8 cellular contexts compared by ENCODE assay signal in the genomic region with DNA sequence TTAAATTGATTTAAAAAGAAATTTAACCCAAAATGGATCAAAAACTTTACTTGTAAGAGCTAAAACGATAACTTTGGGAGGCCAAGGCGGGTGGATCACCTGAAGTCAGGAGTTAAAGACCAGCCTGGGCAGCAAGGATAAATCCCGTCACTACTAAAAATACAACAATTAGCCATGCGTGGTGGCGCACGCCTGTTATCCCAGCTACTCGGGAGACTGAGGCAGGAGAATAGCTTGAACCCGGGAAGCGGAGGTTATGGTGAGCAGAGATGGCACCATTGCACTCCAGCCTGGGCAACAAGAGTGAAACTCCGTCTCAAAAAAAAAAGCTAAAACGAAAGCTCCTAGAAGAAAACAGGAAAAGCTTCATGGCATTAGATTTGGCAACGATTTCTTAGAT. TPM values are rescaled to one million over a fixed set of nuclear protein-coding genes. Genes with fewer than 3 reads are reported as not detected.
DNase-seq lines count a peak whose midpoint lies in the region; ATAC-seq, FAIRE-seq and TF ChIP-seq lines count a peak whose summit lies in the region.
"Not testable (repeated sequence)": the region's sequence is repeated elsewhere in the genome, so short reads cannot be mapped to it uniquely, and the experiment has no call there.

No MANE protein-coding gene starts in this region.

- H3K4me1 Mint-ChIP-seq in activated T-helper 2 cell treated with anti-CD3 and anti-CD28 coated beads, Interferon-gamma antibody, Interleukin-2, Interleukin-4, amounts not matched to agents 10 μg/mL and 5 μg/mL and 100 μg/mL, durations not matched to agents 14 hours and 24 hours and 36 hours (ENCODE audit: low read depth), result peaks cover 41% of the 10 kb centered on the region

- intact Hi-C loops in activated T-helper 2 cell treated with anti-CD3 and anti-CD28 coated beads, Interferon-gamma antibody, Interleukin-2, Interleukin-4, amounts not matched to agents 10 μg/mL and 5 μg/mL and 100 μg/mL, durations not matched to agents 14 hours and 24 hours and 36 hours (cut with micrococcal nuclease); pancreas (cut with DNase I): not testable (repeated sequence)
- intact Hi-C loops in dorsolateral prefrontal cortex (cut with DNase I), result loop anchor here in 1 of 2 donors (2.0 kb wide), 1 partner anchor 14 kb away; no protein-coding TSS in a partner anchor

- FAIRE-seq in keratinocyte (lab: Jason Lieb, UNC); pancreas (lab: Jason Lieb, UNC): not testable (repeated sequence)

- H3K27me3 ChIP-seq in BLaER1 treated with 17β-estradiol and CSF1 and Interleukin-3, amounts not matched to agents 10 nM and 100 nM; HL-60 (ENCODE audit: insufficient read depth, poor library complexity, severe bottlenecking); RWPE2 (ENCODE audit: insufficient read depth, poor library complexity, severe bottlenecking); dorsolateral prefrontal cortex; keratinocyte (ENCODE audit: control insufficient read depth, extremely low read depth, insufficient read depth, low read length); pancreas; thoracic aorta (replicated peaks; ENCODE audit: insufficient read depth): not testable (repeated sequence)

- peak overlapping the region; percentile 80 to 94 (median 86) for H3K9ac ChIP-seq in BLaER1 treated with 17β-estradiol and CSF1 and Interleukin-3, amounts not matched to agents 10 nM and 100 nM
- H3K9ac ChIP-seq in keratinocyte (ENCODE audit: control insufficient read depth, extremely low read depth, insufficient read depth, low read length), result peak overlapping the region; percentile 83

- not testable (repeated sequence) for H3K36me3 Mint-ChIP-seq in activated T-helper 2 cell treated with anti-CD3 and anti-CD28 coated beads, Interferon-gamma antibody, Interleukin-2, Interleukin-4, amounts not matched to agents 10 μg/mL and 5 μg/mL and 100 μg/mL, durations not matched to agents 14 hours and 24 hours and 36 hours (ENCODE audit: low read depth)

- not testable (repeated sequence) for H3K9me1 ChIP-seq in keratinocyte (ENCODE audit: control insufficient read depth, extremely low read depth, insufficient read depth, low read length)

- dilution Hi-C loops in keratinocyte (cut with MboI; ENCODE audit: extremely low pct_ligation_motif_present, low sequenced_read_pairs), result not testable (repeated sequence)

- H3K27me3 Mint-ChIP-seq in activated T-helper 2 cell treated with anti-CD3 and anti-CD28 coated beads, Interferon-gamma antibody, Interleukin-2, Interleukin-4, amounts not matched to agents 10 μg/mL and 5 μg/mL and 100 μg/mL, durations not matched to agents 14 hours and 24 hours and 36 hours (ENCODE audit: low read depth), result not testable (repeated sequence)

- peak overlapping the region; percentile 98 for H3K27ac Mint-ChIP-seq in activated T-helper 2 cell treated with anti-CD3 and anti-CD28 coated beads, Interferon-gamma antibody, Interleukin-2, Interleukin-4, amounts not matched to agents 10 μg/mL and 5 μg/mL and 100 μg/mL, durations not matched to agents 14 hours and 24 hours and 36 hours

- TF ChIP-seq CTCF in HL-60 (IDR thresholded peaks at IDR 0.05; ENCODE audit: insufficient read depth, low read length); RWPE2 (IDR thresholded peaks at IDR 0.05; ENCODE audit: poor library complexity, severe bottlenecking); dorsolateral prefrontal cortex (IDR thresholded peaks at IDR 0.05 in 54 of 56, conservative IDR thresholded peaks at IDR 0.05 in 2 of 56; ENCODE audit: low read depth in 1 of 56, partially characterized antibody in 56 of 56); keratinocyte (optimal IDR thresholded peaks at IDR 0.05 in 1 of 3, IDR thresholded peaks at IDR 0.05 in 1 of 3, conservative IDR thresholded peaks at IDR 0.05 in 1 of 3; ENCODE audit: extremely low read depth in 1 of 3, insufficient read depth in 2 of 3, low read length in 3 of 3); pancreas (IDR thresholded peaks at IDR 0.05); thoracic aorta (IDR thresholded peaks at IDR 0.05): not testable (repeated sequence)

- 76 to 77% methylated on average over 12 of the region's 12 CpGs for WGBS in pancreas, 2 donors

- not testable (repeated sequence) for H4K20me1 ChIP-seq in BLaER1 treated with 17β-estradiol and CSF1 and Interleukin-3, amounts not matched to agents 10 nM and 100 nM; keratinocyte (ENCODE audit: control insufficient read depth, extremely low read depth, insufficient read depth, low read length)

- H3K4me2 ChIP-seq in BLaER1 treated with 17β-estradiol and CSF1 and Interleukin-3, amounts not matched to agents 10 nM and 100 nM, result peak overlapping the region; percentile 89 to 100 (median 96)
- peak overlapping the region; percentile 90 for H3K4me2 ChIP-seq in keratinocyte (ENCODE audit: control insufficient read depth, extremely low read depth, insufficient read depth, low read depth, low read length)

- not testable (repeated sequence) for H2AFZ ChIP-seq in keratinocyte (ENCODE audit: control insufficient read depth, low read length)

- H3K9me3 Mint-ChIP-seq in activated T-helper 2 cell treated with anti-CD3 and anti-CD28 coated beads, Interferon-gamma antibody, Interleukin-2, Interleukin-4, amounts not matched to agents 10 μg/mL and 5 μg/mL and 100 μg/mL, durations not matched to agents 14 hours and 24 hours and 36 hours, result not testable (repeated sequence)

- H3K9me3 ChIP-seq in BLaER1 treated with 17β-estradiol and CSF1 and Interleukin-3, amounts not matched to agents 10 nM and 100 nM (replicated peaks in 1 of 11); RWPE2 (ENCODE audit: severe bottlenecking); keratinocyte (ENCODE audit: control insufficient read depth, low read depth, low read length); pancreas; thoracic aorta: not testable (repeated sequence)

- not testable (repeated sequence) for DNase-seq in HL-60 (ENCODE audit: low read depth in 1 of 2, low spot score in 1 of 2); RWPE2 (ENCODE audit: low spot score); activated T-helper 2 cell treated with anti-CD3 and anti-CD28 coated beads, Interferon-gamma antibody, Interleukin-2, Interleukin-4, amounts not matched to agents 10 μg/mL and 5 μg/mL and 100 μg/mL, durations not matched to agents 14 hours and 24 hours and 36 hours (ENCODE audit: low spot score); dorsolateral prefrontal cortex; keratinocyte (ENCODE audit: low read depth, low spot score); thoracic aorta (ENCODE audit: low spot score)
- DNase-seq in pancreas, result peak in 1 of 6 donors; percentile 15

- not testable (repeated sequence) for ATAC-seq in RWPE2 (ENCODE audit: low read depth); pancreas; thoracic aorta (ENCODE audit: insufficient number of reproducible peaks, low FRiP score, low read depth)

- peak overlapping the region; percentile 64 to 90 (median 80) for H3K4me3 ChIP-seq in BLaER1 treated with 17β-estradiol and CSF1 and Interleukin-3, amounts not matched to agents 10 nM and 100 nM
- H3K4me3 ChIP-seq in HL-60 (replicated peaks; ENCODE audit: insufficient read depth, low read length) (peak overlapping the region; percentile 47), RWPE2 (ENCODE audit: severe bottlenecking) (peak overlapping the region; percentile 46), dorsolateral prefrontal cortex (peak overlapping the region in 54 of 59 donors; percentile 39 to 100 (median 72)), keratinocyte (ENCODE audit: control insufficient read depth in 2 of 3, extremely low read depth in 1 of 3, insufficient read depth in 2 of 3, low read depth in 1 of 3, low read length in 3 of 3) (peak overlapping the region in 2 of 3 experiments; percentile 19 to 64), pancreas (peak overlapping the region in 3 of 4 donors; percentile 38 to 84 (median 57)), thoracic aorta (peak overlapping the region; percentile 77)

- peaks cover 46 to 55% (median 53%) of the 10 kb centered on the region in 10 experiments for H3K4me1 ChIP-seq in BLaER1 treated with 17β-estradiol and CSF1 and Interleukin-3, amounts not matched to agents 10 nM and 100 nM
- H3K4me1 ChIP-seq in RWPE2 (ENCODE audit: insufficient read depth, poor library complexity, severe bottlenecking), result peaks cover 17% of the 10 kb centered on the region
- H3K4me1 ChIP-seq in keratinocyte (ENCODE audit: control insufficient read depth, extremely low read depth, insufficient read depth, low read length), result peaks cover 22% of the 10 kb centered on the region
- peaks cover 0 to 21% (median 10%) of the 10 kb centered on the region in 3 donors for H3K4me1 ChIP-seq in pancreas
- H3K4me1 ChIP-seq in thoracic aorta (ENCODE audit: control insufficient read depth in 1 of 2, low read depth in 2 of 2), result peaks cover 0 to 28% of the 10 kb centered on the region in 2 donors

- H3K36me3 ChIP-seq in BLaER1 treated with 17β-estradiol and CSF1 and Interleukin-3, amounts not matched to agents 10 nM and 100 nM; RWPE2 (ENCODE audit: low read depth); keratinocyte (ENCODE audit: control insufficient read depth in 2 of 2, extremely low read depth in 1 of 2, insufficient read depth in 2 of 2, low read length in 2 of 2); pancreas; thoracic aorta: not testable (repeated sequence)

- peak overlapping the region; percentile 92 for H3K4me3 Mint-ChIP-seq in activated T-helper 2 cell treated with anti-CD3 and anti-CD28 coated beads, Interferon-gamma antibody, Interleukin-2, Interleukin-4, amounts not matched to agents 10 μg/mL and 5 μg/mL and 100 μg/mL, durations not matched to agents 14 hours and 24 hours and 36 hours (ENCODE audit: low read depth)

- H3K27ac ChIP-seq in BLaER1 treated with 17β-estradiol and CSF1 and Interleukin-3, amounts not matched to agents 10 nM and 100 nM, result peak overlapping the region; percentile 79 to 93 (median 89)
- H3K27ac ChIP-seq in HL-60 (replicated peaks) (peak overlapping the region; percentile 93), RWPE2 (ENCODE audit: poor library complexity, severe bottlenecking) (peak overlapping the region; percentile 62), dorsolateral prefrontal cortex (peak overlapping the region in 49 of 59 donors; percentile 75 to 98 (median 94)), keratinocyte (ENCODE audit: control insufficient read depth, insufficient read depth, low read length) (peak overlapping the region; percentile 72), pancreas (peak overlapping the region in 3 of 4 donors; percentile 75 to 96 (median 93)), thoracic aorta (peak overlapping the region; percentile 87 to 88)

- H3K79me2 ChIP-seq in keratinocyte (ENCODE audit: control insufficient read depth, insufficient read depth, low read length), result not testable (repeated sequence)

RNA-seq across cellular contexts. Expression of a gene that starts 3.1 kb away (rescaled TPM):
- total RNA-seq in activated T-helper 2 cell treated with anti-CD3 and anti-CD28 coated beads, Interferon-gamma antibody, Interleukin-2, Interleukin-4, amounts not matched to agents 10 μg/mL and 5 μg/mL and 100 μg/mL, durations not matched to agents 14 hours and 24 hours and 36 hours, result 38.6 and 43.0 TPM in 2 replicates
- total RNA-seq in dorsolateral prefrontal cortex (10 to 100 TPM in 119 of 120 experiments, 1 to 10 TPM in 1; 8.6 to 40.8 (median 20.2) TPM), pancreas (10 to 100 TPM; 10.3 to 17.6 (median 13.3) TPM), thoracic aorta (10 to 100 TPM; 11.5 to 13.1 TPM)
- polyA plus RNA-seq in keratinocyte (10.6 to 12.1 TPM (median 11.8 TPM) in 3 replicates), pancreas (10 to 100 TPM; 16.6 to 20.9 TPM)
- polyA plus RNA-seq in keratinocyte (2011; ENCODE audit: low read depth), result 14.6 TPM
- polyA plus RNA-seq in keratinocyte (2011; cell fraction: cytosol; rRNA removed), result 7.7 and 9.8 TPM in 2 replicates
- polyA plus RNA-seq in keratinocyte (2011; cell fraction: nucleus; rRNA removed), result 6.4 and 7.6 TPM in 2 replicates
- 9.4 and 12.4 TPM in 2 replicates for polyA plus RNA-seq in keratinocyte (2012; ENCODE audit: low replicate concordance)
- 4.4 to 7.2 TPM (median 6.5 TPM) in 3 replicates for polyA minus RNA-seq in keratinocyte
- 9.4 TPM for polyA minus RNA-seq in keratinocyte (2011; cell fraction: cytosol; rRNA and poly(A)+ RNA removed)
- polyA minus RNA-seq in keratinocyte (2011; cell fraction: nucleus; rRNA and poly(A)+ RNA removed), result 2.2 and 4.1 TPM in 2 replicates

RNA-seq across cellular contexts. Expression of a gene that starts 5.8 kb away (rescaled TPM):
- 74.1 and 75.7 TPM in 2 replicates for total RNA-seq in activated T-helper 2 cell treated with anti-CD3 and anti-CD28 coated beads, Interferon-gamma antibody, Interleukin-2, Interleukin-4, amounts not matched to agents 10 μg/mL and 5 μg/mL and 100 μg/mL, durations not matched to agents 14 hours and 24 hours and 36 hours
- total RNA-seq in dorsolateral prefrontal cortex (10 to 100 TPM; 35.1 to 68.4 (median 47.2) TPM), pancreas (10 to 100 TPM; 29.2 to 50.7 (median 32.2) TPM), thoracic aorta (10 to 100 TPM; 54.0 to 65.5 TPM)
- polyA plus RNA-seq in keratinocyte (60.9 to 91.0 TPM (median 63.1 TPM) in 3 replicates), pancreas (10 to 100 TPM; 50.0 to 51.3 TPM)
- polyA plus RNA-seq in keratinocyte (2011; ENCODE audit: low read depth), result 71.9 TPM
- 36.0 and 65.6 TPM in 2 replicates for polyA plus RNA-seq in keratinocyte (2011; cell fraction: cytosol; rRNA removed)
- 92.9 and 109 TPM in 2 replicates for polyA plus RNA-seq in keratinocyte (2011; cell fraction: nucleus; rRNA removed)
- 69.1 and 85.0 TPM in 2 replicates for polyA plus RNA-seq in keratinocyte (2012; ENCODE audit: low replicate concordance)
- polyA minus RNA-seq in keratinocyte, result 76.9 to 110 TPM (median 103 TPM) in 3 replicates
- polyA minus RNA-seq in keratinocyte (2011; cell fraction: cytosol; rRNA and poly(A)+ RNA removed), result 93.0 TPM
- 91.7 and 99.8 TPM in 2 replicates for polyA minus RNA-seq in keratinocyte (2011; cell fraction: nucleus; rRNA and poly(A)+ RNA removed)

RNA-seq across cellular contexts. Expression of a gene that starts 25.4 kb away (rescaled TPM):
- 30.1 and 31.0 TPM in 2 replicates for total RNA-seq in activated T-helper 2 cell treated with anti-CD3 and anti-CD28 coated beads, Interferon-gamma antibody, Interleukin-2, Interleukin-4, amounts not matched to agents 10 μg/mL and 5 μg/mL and 100 μg/mL, durations not matched to agents 14 hours and 24 hours and 36 hours
- total RNA-seq in dorsolateral prefrontal cortex (10 to 100 TPM; 10.6 to 28.2 (median 18.0) TPM), pancreas (10 to 100 TPM in 1 of 6 donors, 1 to 10 TPM in 5; 6.6 to 12.2 (median 7.8) TPM), thoracic aorta (10 to 100 TPM in 1 of 2 donors, 1 to 10 TPM in 1; 8.6 to 23.7 TPM)
- polyA plus RNA-seq in keratinocyte (4.9 to 7.8 TPM (median 7.3 TPM) in 3 replicates), pancreas (10 to 100 TPM in 1 of 2 donors, 1 to 10 TPM in 1; 9.0 to 11.9 TPM)
- 12.3 TPM for polyA plus RNA-seq in keratinocyte (2011; ENCODE audit: low read depth)
- 4.4 and 4.6 TPM in 2 replicates for polyA plus RNA-seq in keratinocyte (2011; cell fraction: cytosol; rRNA removed)
- 18.7 and 19.9 TPM in 2 replicates for polyA plus RNA-seq in keratinocyte (2011; cell fraction: nucleus; rRNA removed)
- 8.1 and 11.2 TPM in 2 replicates for polyA plus RNA-seq in keratinocyte (2012; ENCODE audit: low replicate concordance)
- polyA minus RNA-seq in keratinocyte, result 1.8 to 4.7 TPM (median 3.1 TPM) in 3 replicates
- 4.6 TPM for polyA minus RNA-seq in keratinocyte (2011; cell fraction: cytosol; rRNA and poly(A)+ RNA removed)
- 3.5 and 3.6 TPM in 2 replicates for polyA minus RNA-seq in keratinocyte (2011; cell fraction: nucleus; rRNA and poly(A)+ RNA removed)

RNA-seq across cellular contexts. Expression of a gene that starts 26.1 kb away (rescaled TPM):
- 200 and 201 TPM in 2 replicates for total RNA-seq in activated T-helper 2 cell treated with anti-CD3 and anti-CD28 coated beads, Interferon-gamma antibody, Interleukin-2, Interleukin-4, amounts not matched to agents 10 μg/mL and 5 μg/mL and 100 μg/mL, durations not matched to agents 14 hours and 24 hours and 36 hours
- total RNA-seq in dorsolateral prefrontal cortex (100 to 1,000 TPM; 152 to 468 (median 226) TPM), pancreas (10 to 100 TPM; 56.6 to 88.2 (median 67.7) TPM), thoracic aorta (10 to 100 TPM; 59.7 to 68.4 TPM)
- polyA plus RNA-seq in keratinocyte (6.6 to 13.4 TPM (median 9.7 TPM) in 3 replicates), pancreas (100 to 1,000 TPM in 1 of 2 donors, 10 to 100 TPM in 1; 57.2 to 118 TPM)
- 7.3 TPM for polyA plus RNA-seq in keratinocyte (2011; ENCODE audit: low read depth)
- polyA plus RNA-seq in keratinocyte (2011; cell fraction: cytosol; rRNA removed), result 6.5 and 7.6 TPM in 2 replicates
- polyA plus RNA-seq in keratinocyte (2011; cell fraction: nucleus; rRNA removed), result 38.8 and 46.7 TPM in 2 replicates
- 9.0 and 9.7 TPM in 2 replicates for polyA plus RNA-seq in keratinocyte (2012; ENCODE audit: low replicate concordance)
- 16.9 to 46.0 TPM (median 20.4 TPM) in 3 replicates for polyA minus RNA-seq in keratinocyte
- 10.2 TPM for polyA minus RNA-seq in keratinocyte (2011; cell fraction: cytosol; rRNA and poly(A)+ RNA removed)
- 17.4 and 20.3 TPM in 2 replicates for polyA minus RNA-seq in keratinocyte (2011; cell fraction: nucleus; rRNA and poly(A)+ RNA removed)

RNA-seq across cellular contexts. Expression of a gene that starts 44.9 kb away (rescaled TPM):
- total RNA-seq in activated T-helper 2 cell treated with anti-CD3 and anti-CD28 coated beads, Interferon-gamma antibody, Interleukin-2, Interleukin-4, amounts not matched to agents 10 μg/mL and 5 μg/mL and 100 μg/mL, durations not matched to agents 14 hours and 24 hours and 36 hours, result 51.9 and 55.8 TPM in 2 replicates
- total RNA-seq in dorsolateral prefrontal cortex, result 10 to 100 TPM in 95 of 120 experiments, 1 to 10 TPM in 25; 5.3 to 39.5 (median 13.8) TPM
- polyA plus RNA-seq in keratinocyte, result 0.24 to 0.34 TPM (median 0.28 TPM) in 3 replicates
- polyA plus RNA-seq in keratinocyte (2011; ENCODE audit: low read depth), result not detected
- 0.10 and 0.14 TPM in 2 replicates for polyA plus RNA-seq in keratinocyte (2011; cell fraction: cytosol; rRNA removed)
- polyA plus RNA-seq in keratinocyte (2011; cell fraction: nucleus; rRNA removed), result 0.11 and 0.56 TPM in 2 replicates
- polyA plus RNA-seq in keratinocyte (2012; ENCODE audit: low replicate concordance), result 0.16 and 0.82 TPM in 2 replicates
- 0.83 to 3.2 TPM in 2 of 3 replicates, not detected in the other for polyA minus RNA-seq in keratinocyte
- not detected for polyA minus RNA-seq in keratinocyte (2011; cell fraction: cytosol; rRNA and poly(A)+ RNA removed)
- not detected in 2 replicates for polyA minus RNA-seq in keratinocyte (2011; cell fraction: nucleus; rRNA and poly(A)+ RNA removed)
- total RNA-seq in pancreas, result 10 to 100 TPM in 1 of 6 donors, 1 to 10 TPM in 5; 3.9 to 23.0 (median 8.6) TPM
- 10 to 100 TPM; 24.4 to 26.5 TPM for polyA plus RNA-seq in pancreas
- 10 to 100 TPM; 54.2 to 86.3 TPM for total RNA-seq in thoracic aorta
